Comparison of ENCODE assay signal across 16 cellular contexts in the genomic region with DNA sequence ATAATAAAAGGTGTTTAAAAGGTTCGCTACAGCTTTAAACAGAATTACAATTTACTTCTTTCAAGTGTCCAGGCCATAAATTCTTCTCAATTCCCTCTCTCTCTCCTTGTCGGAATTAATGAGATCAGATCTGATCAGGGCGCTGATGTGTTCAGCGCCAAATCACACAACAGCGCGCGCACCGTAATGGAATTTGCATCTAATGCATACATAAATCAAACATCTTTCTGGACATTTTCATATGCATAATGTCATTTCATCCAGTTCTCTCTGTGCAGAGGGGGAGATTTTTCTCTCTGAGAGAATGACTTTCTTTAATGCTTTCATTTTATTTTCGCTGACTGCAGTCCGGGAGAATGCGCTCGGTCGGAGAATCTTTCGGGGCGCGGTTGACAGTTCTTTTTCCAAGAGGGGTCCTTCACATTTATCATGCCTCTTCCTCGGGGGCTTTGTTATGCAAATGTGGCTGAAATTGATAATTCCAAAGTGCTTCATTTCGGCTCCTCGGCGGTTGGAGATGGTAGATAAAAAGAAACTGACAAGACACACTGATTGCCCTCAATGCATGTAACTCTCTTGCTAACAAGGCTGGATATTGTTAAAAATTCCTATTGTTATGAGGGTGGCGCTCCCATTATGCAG.
DNase-seq lines count a peak whose midpoint lies in the region; ATAC-seq, FAIRE-seq and TF ChIP-seq lines count a peak whose summit lies in the region.
"Had no signal": no experiment of that assay in that cellular context is flagged by ENCODE, and none has a peak within 500 bp of the region (broad histone marks: within the 10 kb centered on the region; RNA-seq: fewer than 3 reads in every experiment).

No MANE protein-coding gene starts in this region.

- no peak overlapping the region for H3K4me2 ChIP-seq in HepG2 (ENCODE audit: low read depth, low read length)
- no peak overlapping the region for H3K4me2 ChIP-seq in OCI-LY7 (ENCODE audit: low read length)

- POLR2A ChIA-PET in HepG2 (lab: Yijun Ruan, JAX) (no interaction called here), OCI-LY7 (lab: Charles Lee) (no interaction called here)

- H2AFZ ChIP-seq in HepG2 (ENCODE audit: low read length) (no peak overlapping the region), OCI-LY7 (ENCODE audit: low read length) (no peak overlapping the region)

- FAIRE-seq in HepG2 (lab: Jason Lieb, UNC): no peak

- DNase-seq in HepG2 (ENCODE audit: low spot score): no peak
- DNase-seq in endodermal cell: peak; percentile 35
- no peak for DNase-seq in foreskin fibroblast
- DNase-seq in OCI-LY7 (ENCODE audit: low spot score): no peak
- DNase-seq in stimulated activated CD4-positive, alpha-beta T cell treated with anti-CD3 and anti-CD28 coated beads, Interleukin-2, amount 100 ng/mL, for 48 hours: no peak
- DNase-seq: activated effector memory CD4-positive, alpha-beta T cell treated with anti-CD3 and anti-CD28 coated beads, Interleukin-2, amount 50 U/mL, for 16 hours; brain microvascular endothelial cell; DMS 273 treated with DMSO at 0.1 percent for 48 hours; glutamatergic neuron; NCI-H2107; NK-92 treated with Interleukin-12 subunit alpha and Interleukin-12 subunit beta, amount 100 ng/mL, for 24 hours; SHP77; transverse colon had no signal

- 7% methylated on average over 21 of the region's 21 CpGs for WGBS in liver
- 78% methylated on average over 21 of the region's 21 CpGs for WGBS in HepG2 (ENCODE audit: low lambda C conversion rate)
- 7 to 12% methylated on average over 11 to 20 of the region's 21 CpGs for WGBS in endodermal cell (ENCODE audit: insufficient coverage in 1 of 2, insufficient read length in 1 of 2), 2 experiments

- H3K9me3 Mint-ChIP-seq in endodermal cell: no peaks in the 10 kb centered on the region

- CTCF ChIA-PET in HepG2 (lab: Yijun Ruan, JAX; ENCODE audit: low intra/inter-chr PET ratio, low total read pairs): no interaction called here
- CTCF ChIA-PET in OCI-LY7 (lab: Charles Lee; ENCODE audit: unreplicated experiment): no interaction called here

- H3K79me2 ChIP-seq in HepG2 (ENCODE audit: insufficient read depth, low read length) (no peaks in the 10 kb centered on the region), OCI-LY7 (ENCODE audit: insufficient read depth, low read depth, low read length) (no peaks in the 10 kb centered on the region)

- H3K4me3 ChIP-seq in liver (ENCODE audit: low read depth in 1 of 3, low read length in 3 of 3): peak overlapping the region in 2 of 3 donors; percentile 40 to 43
- no peak overlapping the region for H3K4me3 ChIP-seq in HepG2 (replicated peaks in 1 of 3; ENCODE audit: insufficient read depth in 1 of 3, low read depth in 2 of 3, low read length in 3 of 3)
- H3K4me3 ChIP-seq in endodermal cell (ENCODE audit: low read length): peak overlapping the region; percentile 68
- H3K4me3 ChIP-seq in muscle layer of duodenum (ENCODE audit: low read depth in 1 of 2, low read length in 2 of 2): peak overlapping the region; percentile 35 to 43
- H3K4me3 ChIP-seq in foreskin fibroblast (ENCODE audit: low read depth in 1 of 2, low read length in 2 of 2): no peak overlapping the region
- H3K4me3 ChIP-seq in OCI-LY7 (ENCODE audit: low read depth, low read length, poor library complexity, severe bottlenecking): no peak overlapping the region

- H3K27ac ChIP-seq in liver (ENCODE audit: low read depth in 1 of 2, low read length in 2 of 2) (no peak overlapping the region), HepG2 (ENCODE audit: extremely low read length, insufficient read depth, low read length) (no peak overlapping the region), endodermal cell (ENCODE audit: low read depth, low read length) (no peak overlapping the region), muscle layer of duodenum (ENCODE audit: low read length) (no peak overlapping the region), OCI-LY7 (ENCODE audit: low read depth, low read length, poor library complexity, severe bottlenecking) (no peak overlapping the region)
- H3K27ac ChIP-seq: brain microvascular endothelial cell, transverse colon had no signal

- H4K20me1 ChIP-seq in HepG2 (ENCODE audit: insufficient read depth, low read length) (no peaks in the 10 kb centered on the region), OCI-LY7 (ENCODE audit: insufficient read depth, low read length) (no peaks in the 10 kb centered on the region)

- peaks cover 25% of the 10 kb centered on the region for H3K4me1 Mint-ChIP-seq in endodermal cell

- no peak for TF ChIP-seq EP300 in HepG2 (IDR thresholded peaks at IDR 0.05; ENCODE audit: low read depth in 2 of 2, low read length in 2 of 2)
- no peak for TF ChIP-seq EP300 in HepG2 (CRISPR knock-in tag; IDR thresholded peaks at IDR 0.05; ENCODE audit: borderline replicate concordance)

- no peak for TF ChIP-seq CTCF in liver (IDR thresholded peaks at IDR 0.05; ENCODE audit: low read depth, low read length, missing input control)
- TF ChIP-seq CTCF in HepG2 (CRISPR knock-in tag; IDR thresholded peaks at IDR 0.05): no peak
- no peak for TF ChIP-seq CTCF in endodermal cell (conservative IDR thresholded peaks at IDR 0.05)
- TF ChIP-seq CTCF in foreskin fibroblast (IDR thresholded peaks at IDR 0.05; ENCODE audit: low read depth, low read length): no peak
- no peak for TF ChIP-seq CTCF in OCI-LY7 (conservative IDR thresholded peaks at IDR 0.05; ENCODE audit: low read length)

- H3K9me2 ChIP-seq in OCI-LY7 (ENCODE audit: insufficient read depth, low read length): no peaks in the 10 kb centered on the region

- H3K9me3 ChIP-seq in liver (ENCODE audit: control insufficient read depth in 4 of 4, low read length in 3 of 4): no peaks in the 10 kb centered on the region
- no peaks in the 10 kb centered on the region for H3K9me3 ChIP-seq in HepG2 (ENCODE audit: low read length)
- no peaks in the 10 kb centered on the region for H3K9me3 ChIP-seq in endodermal cell (ENCODE audit: control insufficient read depth, low read length)
- H3K9me3 ChIP-seq in muscle layer of duodenum (ENCODE audit: control insufficient read depth in 1 of 2, low read length in 2 of 2): no peaks in the 10 kb centered on the region
- no peaks in the 10 kb centered on the region for H3K9me3 ChIP-seq in OCI-LY7 (ENCODE audit: low read length)
- H3K9me3 ChIP-seq: transverse colon had no signal

- no peaks in the 10 kb centered on the region for H3K36me3 Mint-ChIP-seq in endodermal cell (ENCODE audit: low read depth)

- H3K4me3 Mint-ChIP-seq in endodermal cell: no peak overlapping the region

- in situ Hi-C loops in HepG2 (cut with HindIII; ENCODE audit: extremely low pct_ligation_motif_present, low pct_unique_long_range_greater_than_20kb): no loop called here

- H3K4me1 ChIP-seq in liver (ENCODE audit: control insufficient read depth in 4 of 4, insufficient read depth in 4 of 4, low read length in 3 of 4): peaks cover 0 to 11% (median 6%) of the 10 kb centered on the region in 4 donors
- no peaks in the 10 kb centered on the region for H3K4me1 ChIP-seq in HepG2 (ENCODE audit: insufficient read depth, low read length)
- H3K4me1 ChIP-seq in endodermal cell (ENCODE audit: control insufficient read depth, insufficient read depth, low read length): peaks cover 28% of the 10 kb centered on the region
- H3K4me1 ChIP-seq in muscle layer of duodenum (ENCODE audit: control insufficient read depth in 1 of 2, insufficient read depth in 2 of 2, low read length in 2 of 2): peaks cover 0 to 11% of the 10 kb centered on the region in 2 donors
- no peaks in the 10 kb centered on the region for H3K4me1 ChIP-seq in OCI-LY7 (ENCODE audit: insufficient read depth, low read length, poor library complexity, severe bottlenecking)

- ATAC-seq in HepG2: no peak
- ATAC-seq in GM21390 (IDR thresholded peaks at IDR 0.05; ENCODE audit: unreplicated experiment): no peak

- H3K27me3 ChIP-seq in liver (ENCODE audit: control insufficient read depth in 4 of 4, insufficient read depth in 4 of 4, low read length in 3 of 4): peaks cover 0 to 24% (median 10%) of the 10 kb centered on the region in 4 donors
- H3K27me3 ChIP-seq in HepG2 (ENCODE audit: control insufficient read depth in 1 of 2, insufficient read depth in 2 of 2, low read length in 2 of 2): no peaks in the 10 kb centered on the region; a peak in 1 of 5 replicates
- peaks cover 51% of the 10 kb centered on the region for H3K27me3 ChIP-seq in endodermal cell (ENCODE audit: control insufficient read depth, insufficient read depth, low read length, poor library complexity, severe bottlenecking)
- peaks cover 35% of the 10 kb centered on the region for H3K27me3 ChIP-seq in muscle layer of duodenum (ENCODE audit: low read depth, low read length)
- H3K27me3 ChIP-seq: brain microvascular endothelial cell had no signal

- intact Hi-C loops in HepG2 (cut with micrococcal nuclease; ENCODE audit: unreplicated experiment) (no loop called here), OCI-LY7 (cut with micrococcal nuclease; ENCODE audit: unreplicated experiment) (no loop called here)

- no peak overlapping the region for H3K9ac ChIP-seq in liver (ENCODE audit: low read depth in 1 of 2, low read length in 2 of 2)
- H3K9ac ChIP-seq in HepG2 (ENCODE audit: insufficient read depth, low read depth, low read length): no peak overlapping the region
- no peak overlapping the region for H3K9ac ChIP-seq in endodermal cell (ENCODE audit: extremely low read depth, low read length, poor library complexity, severe bottlenecking)

- no peak overlapping the region for H3K27ac Mint-ChIP-seq in endodermal cell

- TF ChIP-seq RAD21 in liver (IDR thresholded peaks at IDR 0.05): no peak
- no peak for TF ChIP-seq RAD21 in HepG2 (CRISPR knock-in tag; IDR thresholded peaks at IDR 0.05)

- H3K36me3 ChIP-seq in liver (ENCODE audit: control insufficient read depth in 4 of 4, insufficient read depth in 3 of 4, low read depth in 1 of 4, low read length in 3 of 4) (no peaks in the 10 kb centered on the region), HepG2 (replicated peaks in 1 of 2; ENCODE audit: control insufficient read depth in 1 of 2, insufficient read depth in 2 of 2, low read length in 2 of 2) (no peaks in the 10 kb centered on the region), endodermal cell (ENCODE audit: control insufficient read depth, insufficient read depth, low read length) (no peaks in the 10 kb centered on the region), muscle layer of duodenum (ENCODE audit: control insufficient read depth in 1 of 2, insufficient read depth in 2 of 2, low read length in 2 of 2) (no peaks in the 10 kb centered on the region), OCI-LY7 (ENCODE audit: insufficient read depth, low read length) (no peaks in the 10 kb centered on the region)
- H3K36me3 ChIP-seq: brain microvascular endothelial cell, transverse colon had no signal

- BruUV-seq in HepG2 (replicated peaks; lab: Mats Ljungman, UMichigan): no TSS peak
- BruUV-seq in OCI-LY7 (replicated peaks; lab: Mats Ljungman, UMichigan): no TSS peak

- H3K27me3 Mint-ChIP-seq in endodermal cell (ENCODE audit: insufficient read depth): peaks cover 12% of the 10 kb centered on the region

- no peak for TF ChIP-seq POLR2A in HepG2 (IDR thresholded peaks at IDR 0.05; ENCODE audit: insufficient read depth in 1 of 2, low read depth in 2 of 2, low read length in 2 of 2)

TF ChIP-seq in liver, 16 proteins besides CTCF, POLR2A, EP300 and RAD21 (continues in another document):
- TF ChIP-seq HNF4G (IDR thresholded peaks at IDR 0.05): no peak
- TF ChIP-seq HNF4A (conservative IDR thresholded peaks at IDR 0.05): no peak

TF ChIP-seq in HepG2, 621 proteins besides CTCF, POLR2A, EP300 and RAD21 (continues in another document):
- TF ChIP-seq GZF1 (CRISPR knock-in tag; IDR thresholded peaks at IDR 0.05): no peak
- TF ChIP-seq TARDBP (CRISPR knock-in tag; IDR thresholded peaks at IDR 0.05): no peak

Comparison
In these comparisons a context has a peak if more than half of its experiments do, and no peak if none do; other contexts are left out.
1. H3K4me3 ChIP-seq: peak in liver (2 of 3), endodermal cell (single experiment) and muscle layer of duodenum (2 of 2); none in HepG2 (0 of 3), foreskin fibroblast (0 of 2) and OCI-LY7 (single experiment).